Comparison of ENCODE assay signal across 19 cellular contexts in genomic region chr4:99438578-99438875, GRCh38. TPM values are rescaled to one million over a fixed set of nuclear protein-coding genes. Genes with fewer than 3 reads are reported as not detected.
DNase-seq lines count a peak whose midpoint lies in the region; TF ChIP-seq lines count a peak whose summit lies in the region.
"Had no signal": no experiment of that assay in that cellular context is flagged by ENCODE, and none has a peak within 500 bp of the region (broad histone marks: within the 10 kb centered on the region; RNA-seq: fewer than 3 reads in every experiment).

No MANE protein-coding gene starts in this region.

- peak; percentile 20 for DNase-seq in GM04504 (ENCODE audit: low read depth)
- DNase-seq in dedifferentiated amniotic fluid mesenchymal stem cell (ENCODE audit: extremely low spot score): peak; percentile 52
- DNase-seq in fibroblast of the conjunctiva (ENCODE audit: low read depth): peak; percentile 39
- no peak for DNase-seq in suprapubic skin (ENCODE audit: low spot score in 2 of 2)
- no peak for DNase-seq in RKO (ENCODE audit: low spot score)
- DNase-seq in NCI-H526 (lab: John Stamatoyannopoulos, UW): no peak
- DNase-seq in activated CD4-positive, alpha-beta T cell treated with anti-CD3 and anti-CD28 coated beads, Interleukin-2, amount 50 U/mL, for 48 hours: no peak
- DNase-seq: AML-193; Calu3; CD4-positive, CD25-positive, alpha-beta regulatory T cell; DMS79; NCI-H146; NCI-H2081 treated with DMSO at 0.1 percent for 48 hours; NCI-H524 treated with DMSO at 0.1 percent for 48 hours; OCI-M1 had no signal

- no peaks in the 10 kb centered on the region for H3K36me3 ChIP-seq in suprapubic skin

- 24% methylated on average over 1 of the region's 1 CpG for WGBS in suprapubic skin

- H3K4me1 ChIP-seq in suprapubic skin: peaks cover 29% of the 10 kb centered on the region
- H3K4me1 ChIP-seq: A549 had no signal

- TF ChIP-seq POLR2A in suprapubic skin (IDR thresholded peaks at IDR 0.05): no peak

- TF ChIP-seq EP300 in suprapubic skin (IDR thresholded peaks at IDR 0.05): no peak

- H3K4me3 ChIP-seq in suprapubic skin: no peak overlapping the region
- H3K4me3 ChIP-seq: A549, GM23338 had no signal

- no peak for TF ChIP-seq CTCF in suprapubic skin (IDR thresholded peaks at IDR 0.05)

- H3K9me3 ChIP-seq in suprapubic skin: no peaks in the 10 kb centered on the region
- H3K9me3 ChIP-seq: A549 had no signal

- H3K27me3 ChIP-seq in suprapubic skin: no peaks in the 10 kb centered on the region

- H3K27ac ChIP-seq in suprapubic skin: peak overlapping the region; percentile 77
- H3K27ac ChIP-seq: A549 had no signal

RNA-seq across cellular contexts. Expression of gene ADH7, which starts 3.4 kb away (rescaled TPM):
- 1 to 10 TPM in 2 of 4 donors, under 1 TPM in 2; 0.24 to 1.2 (median 0.76) TPM for total RNA-seq in suprapubic skin
- total RNA-seq: Calu3; CD4-positive, CD25-positive, alpha-beta regulatory T cell; G401; GM23338; HT1080 had no signal

Comparison
In these comparisons a context has a peak if more than half of its experiments do, and no peak if none do; other contexts are left out.
1. DNase-seq: peak in GM04504 (single experiment), dedifferentiated amniotic fluid mesenchymal stem cell (single experiment) and fibroblast of the conjunctiva (single experiment); none in suprapubic skin (0 of 2), RKO (single experiment), NCI-H526 (0 of 2) and activated CD4-positive, alpha-beta T cell treated with anti-CD3 and anti-CD28 coated beads, Interleukin-2, amount 50 U/mL, for 48 hours (0 of 2).